Comparison of ENCODE assay signal across 8 cellular contexts in genomic region chr12:90854136-90854689, GRCh38.
DNase-seq lines count a peak whose midpoint lies in the region; ATAC-seq and TF ChIP-seq lines count a peak whose summit lies in the region.

No MANE protein-coding gene starts in this region.

- intact Hi-C loops in Calu3 (cut with micrococcal nuclease; ENCODE audit: unreplicated experiment), result loop anchor here (5.0 to 10.0 kb wide), 4 partner anchors 53 to 1309 kb away; no protein-coding TSS in a partner anchor
- intact Hi-C loops in lower lobe of right lung (cut with DNase I), result no loop called here

- H3K4me3 ChIP-seq in lower lobe of right lung, result no peak overlapping the region

- CTCF ChIA-PET in Calu3 (lab: Charles Lee), result interaction anchor here (0.6 kb wide), 1 partner anchor 32 kb away, joined by 4 read pairs; no protein-coding TSS in a partner anchor

- peak; percentile 75 for TF ChIP-seq CTCF in Calu3 (IDR thresholded peaks at IDR 0.05; ENCODE audit: unreplicated experiment)
- TF ChIP-seq CTCF in lower lobe of right lung (IDR thresholded peaks at IDR 0.05), result peak; percentile 62

- H3K36me3 ChIP-seq in lower lobe of right lung, result no peaks in the 10 kb centered on the region

- no peaks in the 10 kb centered on the region for H3K27me3 ChIP-seq in lower lobe of right lung (ENCODE audit: low read depth)

- H3K4me1 Mint-ChIP-seq in Calu3 (ENCODE audit: low read depth, unreplicated experiment), result peaks cover 24% of the 10 kb centered on the region

- H3K27ac Mint-ChIP-seq in Calu3 (ENCODE audit: unreplicated experiment), result no peak overlapping the region

- no peaks in the 10 kb centered on the region for H3K4me1 ChIP-seq in lower lobe of right lung

- H3K36me3 Mint-ChIP-seq in Calu3 (ENCODE audit: insufficient read depth, unreplicated experiment), result peaks cover 5% of the 10 kb centered on the region

- H3K4me3 Mint-ChIP-seq in Calu3 (ENCODE audit: low read depth, unreplicated experiment), result no peak overlapping the region

- H3K27me3 Mint-ChIP-seq in Calu3 (ENCODE audit: unreplicated experiment), result no peaks in the 10 kb centered on the region

- H3K9me3 ChIP-seq in lower lobe of right lung, result no peaks in the 10 kb centered on the region

- H3K9me3 Mint-ChIP-seq in Calu3 (ENCODE audit: low read depth, unreplicated experiment), result no peaks in the 10 kb centered on the region

- no TSS peak for BruUV-seq in Calu3 (replicated peaks; lab: Mats Ljungman, UMichigan)

- peak overlapping the region; percentile 19 for H3K27ac ChIP-seq in caudate nucleus (ENCODE audit: low read depth, low read length)
- no peak overlapping the region for H3K27ac ChIP-seq in lower lobe of right lung

- DNase-seq in Calu3 (peak; percentile 39), NCI-H526 treated with DMSO at 0.1 percent for 48 hours (lab: John Stamatoyannopoulos, UW) (peak; percentile 47), caudate nucleus (lab: John Stamatoyannopoulos, UW) (peak in 21 of 61 donors; percentile 1 to 79 (median 17)), lower lobe of right lung (no peak), HK-2 (ENCODE audit: unreplicated experiment) (no peak)
- no peak for DNase-seq in stimulated activated CD4-positive, alpha-beta T cell treated with anti-CD3 and anti-CD28 coated beads, Interleukin-4, amount 100 ng/mL, for 1 hour

- peak; percentile 70 for ATAC-seq in GM18858 (IDR thresholded peaks at IDR 0.05; ENCODE audit: unreplicated experiment)
- ATAC-seq in HG03064 (IDR thresholded peaks at IDR 0.05; ENCODE audit: low read depth, unreplicated experiment), result peak; percentile 78
- ATAC-seq in lower lobe of right lung, result no peak

Comparison
In these comparisons a context has a peak if more than half of its experiments do, and no peak if none do; other contexts are left out.
1. DNase-seq: peak in Calu3 (single experiment) and NCI-H526 treated with DMSO at 0.1 percent for 48 hours (single experiment); none in lower lobe of right lung (single experiment), HK-2 (single experiment) and stimulated activated CD4-positive, alpha-beta T cell treated with anti-CD3 and anti-CD28 coated beads, Interleukin-4, amount 100 ng/mL, for 1 hour (single experiment).
2. ATAC-seq: peak in GM18858 (single experiment) and HG03064 (single experiment); none in lower lobe of right lung (0 of 2).